24 cellular contexts compared by ENCODE assay signal in the genomic region with DNA sequence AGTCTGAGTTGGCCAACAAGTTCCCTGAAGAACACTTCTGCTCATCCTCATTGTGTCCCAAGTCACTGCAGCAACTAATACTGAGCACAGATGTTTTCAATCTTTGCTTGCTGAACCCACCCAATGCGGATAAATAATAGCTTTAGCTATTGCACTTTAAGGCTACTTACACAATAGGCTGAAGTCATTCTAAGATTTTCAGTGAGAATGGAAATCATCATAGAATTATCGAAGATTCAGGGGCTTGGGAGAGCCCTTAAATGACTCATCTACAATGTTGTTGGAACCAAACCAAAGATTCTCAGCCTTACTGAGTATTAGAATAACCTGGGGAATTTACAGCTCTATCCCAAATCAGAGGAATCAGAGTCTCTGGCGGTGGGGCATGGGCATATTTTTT. TPM values are rescaled to one million over a fixed set of nuclear protein-coding genes. Genes with fewer than 3 reads are reported as not detected.
"Had no signal": no experiment of that assay in that cellular context is flagged by ENCODE, and none has a peak within 500 bp of the region (broad histone marks: within the 10 kb centered on the region; RNA-seq: fewer than 3 reads in every experiment).

No MANE protein-coding gene starts in this region.

- H3K27me3 ChIP-seq: esophagus squamous epithelium, gastrocnemius medialis, right lobe of liver, transverse colon, uterus had no signal

- H3K4me2 ChIP-seq: smooth muscle cell had no signal

- ATAC-seq: activated CD4-positive, CD25-positive, alpha-beta regulatory T cell treated with anti-CD3 and anti-CD28 coated beads, Interleukin-2, amount 50 U/mL, for 24 hours; activated CD8-positive, alpha-beta memory T cell treated with anti-CD3 and anti-CD28 coated beads, Interleukin-2, amount 10 ng/mL, durations not matched to agents 7 days and 5 days; activated CD8-positive, alpha-beta T cell treated with anti-CD3 and anti-CD28 coated beads for 36 hours; activated naive CD8-positive, alpha-beta T cell treated with anti-CD3 and anti-CD28 coated beads, Interleukin-2, amount 50 U/mL, for 24 hours; gastrocnemius medialis; left colon; right lobe of liver; stimulated activated memory B cell treated with anti-CD40 and anti-IgM and Interleukin-4, amounts not matched to agents 10 μg/mL and 1 μg/mL and 100 μg/mL, for 72 hours had no signal

- DNase-seq: activated CD4-positive, alpha-beta T cell treated with anti-CD3 and anti-CD28 coated beads, Interleukin-2, amount 10 ng/mL, durations not matched to agents 7 days and 5 days; activated CD8-positive, alpha-beta memory T cell treated with anti-CD3 and anti-CD28 coated beads, Interleukin-2, amount 10 ng/mL, durations not matched to agents 7 days and 5 days; activated CD8-positive, alpha-beta T cell treated with anti-CD3 and anti-CD28 coated beads for 36 hours; activated effector memory CD4-positive, alpha-beta T cell treated with anti-CD3 and anti-CD28 coated beads, Interleukin-2, amount 50 U/mL, for 16 hours; activated naive CD4-positive, alpha-beta T cell treated with anti-CD3 and anti-CD28 coated beads, Interleukin-2, amount 50 U/mL, for 16 hours; activated naive CD8-positive, alpha-beta T cell treated with anti-CD3 and anti-CD28 coated beads, Interleukin-2, amount 50 U/mL, for 24 hours; activated T-cell treated with anti-CD3 and anti-CD28 coated beads for 4 hours; anterior cingulate cortex; central memory CD4-positive, alpha-beta T cell; esophagus squamous epithelium; gastrocnemius medialis; head of caudate nucleus; left colon; mesenchymal stem cell; nucleus accumbens; posterior cingulate gyrus; right lobe of liver; stimulated activated CD4-positive, alpha-beta T cell treated with anti-CD3 and anti-CD28 coated beads, Interleukin-15, amount 100 ng/mL, for 24 hours; transverse colon; uterus had no signal

- H3K36me3 ChIP-seq: esophagus squamous epithelium, gastrocnemius medialis, right lobe of liver, transverse colon, uterus had no signal

- H3K4me3 ChIP-seq: esophagus squamous epithelium, gastrocnemius medialis, right lobe of liver, smooth muscle cell, transverse colon, uterus had no signal

- H3K9me3 ChIP-seq: esophagus squamous epithelium, gastrocnemius medialis, right lobe of liver, transverse colon, uterus had no signal

- H3K27ac ChIP-seq: esophagus squamous epithelium, gastrocnemius medialis, right lobe of liver, transverse colon, uterus, VCaP had no signal

- H3K4me1 ChIP-seq: esophagus squamous epithelium, gastrocnemius medialis, right lobe of liver, transverse colon, uterus had no signal

RNA-seq across cellular contexts. Expression of a gene that starts 51.2 kb away (rescaled TPM):
- total RNA-seq: gastrocnemius medialis had no signal
